ENCODE assay signal across 8 cellular contexts in genomic region chr2:37083873-37084792, GRCh38. TPM values are rescaled to one million over a fixed set of nuclear protein-coding genes. Genes with fewer than 3 reads are reported as not detected.
DNase-seq lines count a peak whose midpoint lies in the region; ATAC-seq and TF ChIP-seq lines count a peak whose summit lies in the region.

Gene GPATCH11 (plus strand): TSS chr2:37084518. CDS start chr2:37088382, 3,864 bp downstream.
Gene HEATR5B (minus strand): TSS chr2:37084372. CDS start chr2:37083414, 958 bp downstream.

- peak within 1 kb of the TSS; percentile 55 for H3K27ac ChIP-seq in OCI-LY1 (ENCODE audit: low read depth, low read length, poor library complexity, severe bottlenecking)

- peaks cover 43% of the 10 kb centered on the region for H3K4me1 ChIP-seq in OCI-LY1 (ENCODE audit: insufficient read depth, low read length, severe bottlenecking)

- TF ChIP-seq CTCF in OCI-LY1 (IDR thresholded peaks at IDR 0.05; ENCODE audit: low read length) = no peak

- ATAC-seq in GM21526 (IDR thresholded peaks at IDR 0.05; ENCODE audit: low FRiP score, unreplicated experiment) = peak; percentile 63

- peaks cover 25% of the 10 kb centered on the region for H3K79me2 ChIP-seq in OCI-LY1 (ENCODE audit: insufficient read depth, low read length)

- 0 out of 2 replicates have a peak within 1 kb of the TSS, but pooled peaks have one; percentile 17 for H2AFZ ChIP-seq in OCI-LY1 (ENCODE audit: low read length)

- H3K27me3 ChIP-seq in OCI-LY1 (ENCODE audit: insufficient read depth, low read length) = no peaks in the 10 kb centered on the region

- peaks cover 37% of the 10 kb centered on the region for H3K36me3 ChIP-seq in OCI-LY1 (ENCODE audit: insufficient read depth, low read length)

- peak within 1 kb of the TSS; percentile 85 for H3K9ac ChIP-seq in OCI-LY1 (ENCODE audit: low read length)

- peak within 1 kb of the TSS; percentile 81 for H3K4me3 ChIP-seq in OCI-LY1 (ENCODE audit: low read depth, low read length, poor library complexity, severe bottlenecking)

- DNase-seq in DMS 273 (lab: John Stamatoyannopoulos, UW; ENCODE audit: unreplicated experiment) (peak; percentile 98), HuH-7 (ENCODE audit: low spot score) (peak; percentile 89), erythroblast (lab: John Stamatoyannopoulos, UW) (peak; percentile 92 to 95), mucosa of gallbladder (ENCODE audit: low spot score) (peak; percentile 96)
- peak; percentile 94 for DNase-seq in activated CD8-positive, alpha-beta memory T cell treated with anti-CD3 and anti-CD28 coated beads, Interleukin-2, amount 50 U/mL, for 48 hours
- peak; percentile 73 to 86 for DNase-seq in stimulated activated CD8-positive, alpha-beta memory T cell treated with anti-CD3 and anti-CD28 coated beads, Interleukin-4, amount 100 ng/mL, for 4 hours (ENCODE audit: low read depth in 2 of 2, low spot score in 1 of 2)

- H3F3A ChIP-seq in OCI-LY1 (ENCODE audit: insufficient read depth, low read length) = no peaks in the 10 kb centered on the region; the same call in 1 of the 2 replicates

- no peaks in the 10 kb centered on the region for H3K9me3 ChIP-seq in OCI-LY1 (ENCODE audit: low read length)

- peak within 1 kb of the TSS; percentile 90 for H3K4me2 ChIP-seq in OCI-LY1 (ENCODE audit: low read length)

- peak; percentile 71 for TF ChIP-seq POLR2A in erythroblast (IDR thresholded peaks at IDR 0.05; ENCODE audit: low read length)

- H4K20me1 ChIP-seq in OCI-LY1 (ENCODE audit: insufficient read depth, low read length) = no peaks in the 10 kb centered on the region

- H3K9me2 ChIP-seq in OCI-LY1 (ENCODE audit: low read depth, low read length) = no peaks in the 10 kb centered on the region

RNA-seq across cellular contexts. Expression of gene GPATCH11, which starts in this region (rescaled TPM):
- total RNA-seq in mucosa of gallbladder = 5.8 TPM

RNA-seq across cellular contexts. Expression of gene HEATR5B, which starts in this region (rescaled TPM):
- total RNA-seq in mucosa of gallbladder = 22.4 TPM

Comparison
In these comparisons a context has a peak if more than half of its experiments do, and no peak if none do; other contexts are left out.
1. Peak in every context shown above with its lines: DNase-seq, ATAC-seq, H3K4me3 ChIP-seq and H3K27ac ChIP-seq.